ENCODE assay signal across 11 cellular contexts in genomic region chr5:137191179-137191578, GRCh38.
A peak's percentile ranks its signal among the peaks of the same experiment; 100 is the strongest.
DNase-seq lines count a peak whose midpoint lies in the region; ATAC-seq and TF ChIP-seq lines count a peak whose summit lies in the region.
"Had no signal": no experiment of that assay in that cellular context is flagged by ENCODE, and none has a peak within 500 bp of the region (broad histone marks: within the 10 kb centered on the region; RNA-seq: fewer than 3 reads in every experiment).

No MANE protein-coding gene starts in this region.

- TF ChIP-seq RAD21 in IMR-90 (IDR thresholded peaks at IDR 0.05; ENCODE audit: low read length) = no peak

- no peaks in the 10 kb centered on the region for H3K36me3 Mint-ChIP-seq in chondrocyte (ENCODE audit: low read depth)

- H3K27me3 Mint-ChIP-seq in chondrocyte (ENCODE audit: low read depth) = no peaks in the 10 kb centered on the region

- peaks cover 23% of the 10 kb centered on the region for H3K4me1 Mint-ChIP-seq in chondrocyte (ENCODE audit: low read depth)

- H3K4me3 ChIP-seq in IMR-90 (ENCODE audit: insufficient read depth, low read depth, low read length) (no peak overlapping the region), tibial artery (no peak overlapping the region)

- no peak overlapping the region for H4K8ac ChIP-seq in IMR-90 (ENCODE audit: low read depth in 2 of 2, low read length in 2 of 2)

- H3K18ac ChIP-seq in IMR-90 (ENCODE audit: low read depth, low read length) = no peak overlapping the region; the same call in 1 of the 2 replicates

- peak overlapping the region; percentile 63 for H2BK5ac ChIP-seq in IMR-90 (ENCODE audit: low read depth, low read length, poor library complexity, severe bottlenecking)

- in situ Hi-C loops in IMR-90 (cut with MboI; ENCODE audit: low sequenced_read_pairs) = no loop called here

- H3K9ac ChIP-seq in IMR-90 (ENCODE audit: low read depth, low read length) = no peak overlapping the region

- no peak overlapping the region for H2AK5ac ChIP-seq in IMR-90 (ENCODE audit: low read depth, low read length)

- no peak overlapping the region for H3K14ac ChIP-seq in IMR-90 (replicated peaks; ENCODE audit: low read depth, low read length)

- H2BK15ac ChIP-seq in IMR-90 (ENCODE audit: low read depth, low read length) = no peak overlapping the region

- TF ChIP-seq CTCF in IMR-90 (conservative IDR thresholded peaks at IDR 0.05; ENCODE audit: low read depth, low read length) (no peak), chondrocyte (IDR thresholded peaks at IDR 0.05) (no peak), tibial artery (IDR thresholded peaks at IDR 0.05) (no peak)

- H3K9me1 ChIP-seq in IMR-90 (ENCODE audit: insufficient read depth, low read length) = peaks cover 6% of the 10 kb centered on the region; the same call in 1 of the 2 replicates

- no peak overlapping the region for H3K56ac ChIP-seq in IMR-90 (ENCODE audit: extremely low read depth, insufficient read depth, low read length)

- no peak overlapping the region for H4K91ac ChIP-seq in IMR-90 (ENCODE audit: insufficient read depth, low read depth, low read length)

- H3K27ac ChIP-seq in IMR-90 (ENCODE audit: insufficient read depth, low read length) (no peak overlapping the region), tibial artery (no peak overlapping the region)

- WGBS in IMR-90 (ENCODE audit: extremely low coverage in 2 of 2, insufficient read length in 1 of 2), 2 experiments = no CpG with 5 or more reads among the region's 2 CpGs

- no peak overlapping the region for H3K4me3 Mint-ChIP-seq in chondrocyte (ENCODE audit: unreplicated experiment)
- H3K4me3 Mint-ChIP-seq: H9 had no signal

- no peak overlapping the region for H3K27ac Mint-ChIP-seq in chondrocyte (ENCODE audit: unreplicated experiment)
- H3K27ac Mint-ChIP-seq: H9 had no signal

- no peaks in the 10 kb centered on the region for H3K9me3 ChIP-seq in IMR-90 (ENCODE audit: control insufficient read depth, insufficient read depth, low read length)
- H3K9me3 ChIP-seq in tibial artery = no peaks in the 10 kb centered on the region

- H2BK120ac ChIP-seq in IMR-90 (ENCODE audit: low read depth, low read length) = no peak overlapping the region

- POLR2A ChIA-PET in IMR-90 (lab: Charles Lee; ENCODE audit: unreplicated experiment) = no interaction called here

- no peak overlapping the region for H3K23ac ChIP-seq in IMR-90 (ENCODE audit: low read depth, low read length)

- no peak for TF ChIP-seq POLR2A in IMR-90 (IDR thresholded peaks at IDR 0.05; ENCODE audit: low read depth, low read length)

- H3K79me1 ChIP-seq in IMR-90 (ENCODE audit: low read depth in 1 of 2, low read length in 2 of 2) = no peaks in the 10 kb centered on the region

- H3K36me3 ChIP-seq in IMR-90 (ENCODE audit: control insufficient read depth, insufficient read depth, low read length) = no peaks in the 10 kb centered on the region
- H3K36me3 ChIP-seq in tibial artery = no peaks in the 10 kb centered on the region

- H2BK20ac ChIP-seq in IMR-90 (ENCODE audit: low read depth, low read length) = no peak overlapping the region

- no peaks in the 10 kb centered on the region for H3K9me3 Mint-ChIP-seq in chondrocyte (ENCODE audit: low read depth)
- H3K9me3 Mint-ChIP-seq: H9 had no signal

- no peak overlapping the region for H2AFZ ChIP-seq in IMR-90 (replicated peaks; ENCODE audit: low read length, poor library complexity)

- peaks cover 4% of the 10 kb centered on the region; the same call in 1 of the 2 replicates for H3K4me1 ChIP-seq in IMR-90 (ENCODE audit: control insufficient read depth, insufficient read depth, low read length)
- no peaks in the 10 kb centered on the region for H3K4me1 ChIP-seq in tibial artery

- no peak overlapping the region for H3K4me2 ChIP-seq in IMR-90 (ENCODE audit: low read depth, low read length)

- DNase-seq in IMR-90 = no peak
- peak; percentile 49 for DNase-seq in amniotic epithelial cell (ENCODE audit: low read depth)
- peak; percentile 23 for DNase-seq in kidney tubule cell (ENCODE audit: low spot score)
- no peak for DNase-seq in COLO668 (lab: John Stamatoyannopoulos, UW; ENCODE audit: unreplicated experiment)
- DNase-seq in chondrocyte (ENCODE audit: low spot score) = no peak
- DNase-seq in tibial artery = no peak
- DNase-seq: C1 segment of cervical spinal cord, H9, NCI-H187, NCI-H526 treated with DMSO at 0.1 percent for 48 hours had no signal

- no peak overlapping the region for H2AK9ac ChIP-seq in IMR-90 (replicated peaks; ENCODE audit: low read depth, low read length, poor library complexity)

- dilution Hi-C loops in IMR-90 (cut with HindIII; ENCODE audit: low sequenced_read_pairs, unreplicated experiment) = no loop called here

- no peak for ATAC-seq in IMR-90 (ENCODE audit: low read depth)
- no peak for ATAC-seq in HG03039 (IDR thresholded peaks at IDR 0.05; ENCODE audit: unreplicated experiment)

- no peak overlapping the region for H3K4ac ChIP-seq in IMR-90 (ENCODE audit: low read depth, low read length)

- CTCF ChIA-PET in IMR-90 (lab: Yijun Ruan, JAX) = interaction anchor here (0.9 kb wide), 1 partner anchor 13 kb away, joined by 3 read pairs; no protein-coding TSS in a partner anchor

- intact Hi-C loops in IMR-90 (cut with micrococcal nuclease) = no loop called here
- intact Hi-C loops in tibial artery (cut with DNase I; ENCODE audit: low total_unique reads) = no loop called here

- H4K20me1 ChIP-seq in IMR-90 (ENCODE audit: insufficient read depth, low read length) = no peaks in the 10 kb centered on the region

- H3K27me3 ChIP-seq in IMR-90 (ENCODE audit: control insufficient read depth, insufficient read depth, low read length) = no peaks in the 10 kb centered on the region
- no peaks in the 10 kb centered on the region for H3K27me3 ChIP-seq in tibial artery

- no TSS peak for BruUV-seq in IMR-90 (replicated peaks; lab: Mats Ljungman, UMichigan)

- no peak overlapping the region for H4K5ac ChIP-seq in IMR-90 (ENCODE audit: low read depth, low read length)

TF ChIP-seq in IMR-90, 13 proteins besides CTCF, POLR2A, EP300 and RAD21:
- TF ChIP-seq SMC3 (IDR thresholded peaks at IDR 0.05; ENCODE audit: low read depth, low read length) (no peak), RFX5 (IDR thresholded peaks at IDR 0.05; ENCODE audit: low read depth, low read length) (no peak), MAFK (IDR thresholded peaks at IDR 0.05; ENCODE audit: low read depth, low read length) (no peak), MXI1 (IDR thresholded peaks at IDR 0.05; ENCODE audit: borderline replicate concordance, low read depth, low read length) (no peak), CEBPB (IDR thresholded peaks at IDR 0.05; ENCODE audit: low read depth, low read length) (no peak), MAZ (IDR thresholded peaks at IDR 0.05; ENCODE audit: borderline replicate concordance, low read depth, low read length) (no peak), USF2 (IDR thresholded peaks at IDR 0.05; ENCODE audit: low read depth, low read length) (no peak)
- TF ChIP-seq, protein P1, sequence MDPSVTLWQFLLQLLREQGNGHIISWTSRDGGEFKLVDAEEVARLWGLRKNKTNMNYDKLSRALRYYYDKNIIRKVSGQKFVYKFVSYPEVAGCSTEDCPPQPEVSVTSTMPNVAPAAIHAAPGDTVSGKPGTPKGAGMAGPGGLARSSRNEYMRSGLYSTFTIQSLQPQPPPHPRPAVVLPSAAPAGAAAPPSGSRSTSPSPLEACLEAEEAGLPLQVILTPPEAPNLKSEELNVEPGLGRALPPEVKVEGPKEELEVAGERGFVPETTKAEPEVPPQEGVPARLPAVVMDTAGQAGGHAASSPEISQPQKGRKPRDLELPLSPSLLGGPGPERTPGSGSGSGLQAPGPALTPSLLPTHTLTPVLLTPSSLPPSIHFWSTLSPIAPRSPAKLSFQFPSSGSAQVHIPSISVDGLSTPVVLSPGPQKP (IDR thresholded peaks at IDR 0.05; ENCODE audit: borderline replicate concordance, low read depth, low read length) = no peak

Comparison
In these comparisons a context has a peak if more than half of its experiments do, and no peak if none do; other contexts are left out.
1. DNase-seq: peak in amniotic epithelial cell (single experiment) and kidney tubule cell (single experiment); none in IMR-90 (single experiment), COLO668 (single experiment), chondrocyte (single experiment) and tibial artery (0 of 2).